ENCODE assay signal across 9 cellular contexts in the genomic region with DNA sequence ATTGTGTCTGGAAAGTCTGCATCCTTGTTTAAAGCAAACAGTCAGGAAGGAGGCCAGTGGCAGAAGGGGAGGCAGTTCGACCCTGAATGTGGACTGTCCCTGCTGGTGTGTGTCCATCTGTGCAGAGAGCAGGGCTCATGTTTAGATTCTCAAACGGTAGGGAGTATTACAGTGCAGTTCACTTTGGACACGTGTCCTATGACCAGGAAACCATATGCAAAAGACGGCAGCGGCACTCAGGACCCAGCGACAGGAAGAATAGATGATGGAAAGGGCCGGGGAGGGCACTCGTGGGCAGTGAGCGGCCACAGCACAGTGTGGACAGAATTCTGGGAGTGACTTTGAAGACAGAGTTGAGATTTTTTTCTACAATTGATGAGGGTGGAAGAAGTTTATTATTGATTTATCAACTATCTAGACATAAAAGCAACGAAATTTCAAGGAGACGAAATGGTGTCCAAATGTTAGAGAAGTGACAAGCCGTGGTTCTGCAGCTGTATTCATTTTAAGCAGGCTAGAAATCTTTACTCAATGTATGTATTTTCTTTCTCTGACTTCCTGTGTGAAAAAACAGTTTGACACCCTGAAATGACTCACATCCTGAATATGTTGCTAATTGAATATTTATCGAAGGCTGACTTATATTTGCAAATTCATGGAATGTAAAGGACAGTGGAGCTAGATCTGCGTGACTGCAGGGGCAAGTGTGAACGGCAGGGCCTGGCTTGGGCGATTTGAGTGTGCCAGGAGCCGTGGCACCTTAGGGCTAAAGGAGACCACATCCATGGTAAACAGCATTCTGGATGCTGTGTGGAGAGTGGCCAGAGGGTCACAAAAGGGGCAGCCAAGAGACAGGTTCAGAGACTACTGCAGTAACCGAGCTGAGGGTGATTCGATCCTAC.
A peak's percentile ranks its signal among the peaks of the same experiment; 100 is the strongest.
DNase-seq lines count a peak whose midpoint lies in the region; ATAC-seq and TF ChIP-seq lines count a peak whose summit lies in the region.
"Had no signal": no experiment of that assay in that cellular context is flagged by ENCODE, and none has a peak within 500 bp of the region (broad histone marks: within the 10 kb centered on the region; RNA-seq: fewer than 3 reads in every experiment).

No MANE protein-coding gene starts in this region.

- H3K27ac Mint-ChIP-seq in CD8-positive, alpha-beta T cell = peak overlapping the region; percentile 90
- no peak overlapping the region for H3K27ac Mint-ChIP-seq in Caco-2 (ENCODE audit: unreplicated experiment)

- DNase-seq in CD8-positive, alpha-beta T cell = peak in 3 of 7 experiments; percentile 10 to 53 (median 22)
- DNase-seq in SK-N-SH (no peak), foreskin keratinocyte (peak in 1 of 2 donors; percentile 29), COLO829 (ENCODE audit: low spot score) (no peak), NCI-H1105 (lab: John Stamatoyannopoulos, UW) (no peak), Caco-2 (no peak)

- no peak overlapping the region for H3K9ac ChIP-seq in SK-N-SH

- H3K9me3 ChIP-seq in CD8-positive, alpha-beta T cell (ENCODE audit: low read length) = no peaks in the 10 kb centered on the region
- H3K9me3 ChIP-seq in SK-N-SH (no peaks in the 10 kb centered on the region), Caco-2 (no peaks in the 10 kb centered on the region)
- H3K9me3 ChIP-seq: tibial artery had no signal

- no peaks in the 10 kb centered on the region for H3F3A ChIP-seq in SK-N-SH (replicated peaks; ENCODE audit: insufficient read depth)

- no peaks in the 10 kb centered on the region for H3K79me2 ChIP-seq in SK-N-SH (ENCODE audit: insufficient read depth)

- no peaks in the 10 kb centered on the region for H4K20me1 ChIP-seq in SK-N-SH (ENCODE audit: insufficient read depth)

- 88% methylated on average over 19 of the region's 19 CpGs for WGBS in SK-N-SH (ENCODE audit: low lambda C conversion rate)

- peaks cover 11% of the 10 kb centered on the region for H3K36me3 Mint-ChIP-seq in CD8-positive, alpha-beta T cell
- H3K36me3 Mint-ChIP-seq in Caco-2 (ENCODE audit: insufficient read depth, unreplicated experiment) = no peaks in the 10 kb centered on the region

- H3K36me3 ChIP-seq in CD8-positive, alpha-beta T cell (ENCODE audit: insufficient read depth, low read length) = no peaks in the 10 kb centered on the region
- no peaks in the 10 kb centered on the region for H3K36me3 ChIP-seq in SK-N-SH (replicated peaks in 1 of 2; ENCODE audit: control insufficient read depth in 1 of 2, insufficient read depth in 2 of 2, low read length in 1 of 2)
- H3K36me3 ChIP-seq in Caco-2 (ENCODE audit: control insufficient read depth, insufficient read depth, low read length) = no peaks in the 10 kb centered on the region
- H3K36me3 ChIP-seq: tibial artery had no signal

- peak; percentile 67 for ATAC-seq in CD8-positive, alpha-beta T cell
- ATAC-seq in GM19035 (IDR thresholded peaks at IDR 0.05; ENCODE audit: unreplicated experiment) (peak; percentile 92), HG03066 (IDR thresholded peaks at IDR 0.05; ENCODE audit: low read depth, unreplicated experiment) (peak; percentile 87), foreskin keratinocyte (peak; percentile 72)

- H3K4me1 Mint-ChIP-seq in CD8-positive, alpha-beta T cell (ENCODE audit: low read depth) = peaks cover 51% of the 10 kb centered on the region
- peaks cover 6% of the 10 kb centered on the region for H3K4me1 Mint-ChIP-seq in Caco-2 (ENCODE audit: low read depth, unreplicated experiment)

- CTCF ChIA-PET in CD8-positive, alpha-beta T cell (lab: Charles Lee) = interaction anchor here (1.0 kb wide), 1 partner anchor 12 kb away, joined by 3 read pairs; no protein-coding TSS in a partner anchor
- CTCF ChIA-PET in SK-N-SH (lab: Yijun Ruan, JAX) = interaction anchor here (0.8 kb wide), 1 partner anchor 342 kb away, joined by 3 read pairs; no protein-coding TSS in a partner anchor
- CTCF ChIA-PET in Caco-2 (lab: Charles Lee) = no interaction called here

- peak overlapping the region; percentile 35 for H3K27ac ChIP-seq in CD8-positive, alpha-beta T cell (ENCODE audit: low read depth, low read length)
- H3K27ac ChIP-seq in SK-N-SH (ENCODE audit: low read depth in 2 of 2, low read length in 1 of 2) (no peak overlapping the region), foreskin keratinocyte (no peak overlapping the region)
- H3K27ac ChIP-seq: tibial artery had no signal

- no TSS peak for BruUV-seq in Caco-2 (replicated peaks; lab: Mats Ljungman, UMichigan)

- H3K9me2 ChIP-seq in SK-N-SH = no peaks in the 10 kb centered on the region

- no peak overlapping the region for H3K4me3 ChIP-seq in CD8-positive, alpha-beta T cell (ENCODE audit: low read depth, low read length)
- H3K4me3 ChIP-seq in SK-N-SH (ENCODE audit: low read depth in 2 of 2, low read length in 1 of 2) = no peak overlapping the region
- no peak overlapping the region for H3K4me3 ChIP-seq in Caco-2 (ENCODE audit: low read depth, low read length)
- H3K4me3 ChIP-seq: tibial artery had no signal

- intact Hi-C loops in CD8-positive, alpha-beta T cell (cut with DNase I, micrococcal nuclease) = loop anchor here in 1 of 2 experiments (5.0 kb wide), 1 partner anchor 73 kb away; no protein-coding TSS in a partner anchor
- intact Hi-C loops in Caco-2 (cut with micrococcal nuclease; ENCODE audit: unreplicated experiment) = no loop called here

- H3K4me1 ChIP-seq in CD8-positive, alpha-beta T cell (ENCODE audit: insufficient read depth, low read length) = peaks cover 11% of the 10 kb centered on the region
- H3K4me1 ChIP-seq in SK-N-SH (ENCODE audit: control insufficient read depth in 1 of 2, insufficient read depth in 2 of 2, low read depth in 1 of 2, low read length in 1 of 2) = peaks cover 5 to 8% of the 10 kb centered on the region in 2 experiments; a peak in 3 of 4 replicates
- H3K4me1 ChIP-seq in foreskin keratinocyte = peaks cover 4% of the 10 kb centered on the region
- no peaks in the 10 kb centered on the region for H3K4me1 ChIP-seq in Caco-2
- H3K4me1 ChIP-seq: tibial artery had no signal

- no peak for TF ChIP-seq RAD21 in SK-N-SH (IDR thresholded peaks at IDR 0.05; ENCODE audit: low read length)

- no peaks in the 10 kb centered on the region for H3K9me3 Mint-ChIP-seq in CD8-positive, alpha-beta T cell
- H3K9me3 Mint-ChIP-seq in Caco-2 (ENCODE audit: unreplicated experiment) = no peaks in the 10 kb centered on the region

- H3K4me2 ChIP-seq in SK-N-SH = no peak overlapping the region

- POLR2A ChIA-PET in CD8-positive, alpha-beta T cell (lab: Charles Lee) = interaction anchor here (1.0 to 1.4 kb wide), 2 partner anchors 15 to 77 kb away, joined by 3 to 4 read pairs; no protein-coding TSS in a partner anchor
- POLR2A ChIA-PET in SK-N-SH (lab: Yijun Ruan, JAX) (no interaction called here), Caco-2 (lab: Charles Lee) (no interaction called here)

- no peak for TF ChIP-seq CTCF in CD8-positive, alpha-beta T cell (IDR thresholded peaks at IDR 0.05)
- TF ChIP-seq CTCF in SK-N-SH (IDR thresholded peaks at IDR 0.05) (no peak), foreskin keratinocyte (conservative IDR thresholded peaks at IDR 0.05) (no peak), Caco-2 (IDR thresholded peaks at IDR 0.05; ENCODE audit: insufficient read depth in 1 of 2, low read depth in 1 of 2, low read length in 1 of 2, severe bottlenecking in 1 of 2, unreplicated experiment in 1 of 2) (no peak)

- H3K27me3 ChIP-seq in CD8-positive, alpha-beta T cell (ENCODE audit: insufficient read depth, low read length) = no peaks in the 10 kb centered on the region
- H3K27me3 ChIP-seq in SK-N-SH (ENCODE audit: insufficient read depth) (no peaks in the 10 kb centered on the region), foreskin keratinocyte (no peaks in the 10 kb centered on the region), Caco-2 (replicated peaks; ENCODE audit: control insufficient read depth, insufficient read depth, low read length) (no peaks in the 10 kb centered on the region)
- H3K27me3 ChIP-seq: tibial artery had no signal

- peak overlapping the region; percentile 71 for H3K4me3 Mint-ChIP-seq in CD8-positive, alpha-beta T cell
- H3K4me3 Mint-ChIP-seq in Caco-2 (ENCODE audit: unreplicated experiment) = no peak overlapping the region

- peak overlapping the region; percentile 24; the same call in 1 of the 2 replicates for H2AFZ ChIP-seq in SK-N-SH (ENCODE audit: low read depth)

- no peaks in the 10 kb centered on the region for H3K27me3 Mint-ChIP-seq in CD8-positive, alpha-beta T cell (ENCODE audit: low read depth)
- H3K27me3 Mint-ChIP-seq in Caco-2 (ENCODE audit: insufficient read depth, unreplicated experiment) = no peaks in the 10 kb centered on the region

- no peak for TF ChIP-seq EP300 in SK-N-SH (IDR thresholded peaks at IDR 0.05; ENCODE audit: borderline replicate concordance in 1 of 2, low read depth in 1 of 2, low read length in 1 of 2)

TF ChIP-seq in SK-N-SH, 30 proteins besides CTCF, POLR2A, EP300 and RAD21:
- no peak for TF ChIP-seq YY1 (IDR thresholded peaks at IDR 0.05; ENCODE audit: low read depth)
- TF ChIP-seq FOSL2 (IDR thresholded peaks at IDR 0.05; ENCODE audit: borderline replicate concordance, low read depth) = no peak
- TF ChIP-seq TCF12 (IDR thresholded peaks at IDR 0.05) = no peak
- TF ChIP-seq, protein P1, sequence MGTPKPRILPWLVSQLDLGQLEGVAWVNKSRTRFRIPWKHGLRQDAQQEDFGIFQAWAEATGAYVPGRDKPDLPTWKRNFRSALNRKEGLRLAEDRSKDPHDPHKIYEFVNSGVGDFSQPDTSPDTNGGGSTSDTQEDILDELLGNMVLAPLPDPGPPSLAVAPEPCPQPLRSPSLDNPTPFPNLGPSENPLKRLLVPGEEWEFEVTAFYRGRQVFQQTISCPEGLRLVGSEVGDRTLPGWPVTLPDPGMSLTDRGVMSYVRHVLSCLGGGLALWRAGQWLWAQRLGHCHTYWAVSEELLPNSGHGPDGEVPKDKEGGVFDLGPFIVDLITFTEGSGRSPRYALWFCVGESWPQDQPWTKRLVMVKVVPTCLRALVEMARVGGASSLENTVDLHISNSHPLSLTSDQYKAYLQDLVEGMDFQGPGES (IDR thresholded peaks at IDR 0.05; ENCODE audit: low read depth, low read length) = no peak
- TF ChIP-seq FOXM1 (IDR thresholded peaks at IDR 0.05; ENCODE audit: low read depth) = no peak
TF ChIP-seq in SK-N-SH: peak in this region for 0.
